ENCODE assay signal across 1 cellular context in genomic region chr7:44885394-44886317, GRCh38.
TF ChIP-seq lines count a peak whose summit lies in the region.

Gene PURB, minus strand, starts transcription at chr7:44885530. Its CDS starts 182 bp downstream, at chr7:44885348.

TF ChIP-seq in K562, 482 proteins besides CTCF, POLR2A, EP300 and RAD21 (continued from another document and continues in another):
- no peak for TF ChIP-seq SNAPC5 (CRISPR knock-in tag; IDR thresholded peaks at IDR 0.05)
- no peak for TF ChIP-seq COPS2 (conservative IDR thresholded peaks at IDR 0.05)
- peak; percentile 10; the same call in 1 of the 2 replicates for TF ChIP-seq MYNN (IDR thresholded peaks at IDR 0.05)
- TF ChIP-seq MYNN (CRISPR knock-in tag; IDR thresholded peaks at IDR 0.05) = no peak
- TF ChIP-seq HMBOX1 (IDR thresholded peaks at IDR 0.05) = no peak
- no peak for TF ChIP-seq TSHZ1 (CRISPR knock-in tag; IDR thresholded peaks at IDR 0.05)
- TF ChIP-seq NFE2L1 (tag; IDR thresholded peaks at IDR 0.05; ENCODE audit: borderline replicate concordance, low read depth) = no peak
- no peak for TF ChIP-seq NCOA6 (IDR thresholded peaks at IDR 0.05)
- peak; percentile 17 for TF ChIP-seq SETDB1 (IDR thresholded peaks at IDR 0.05; ENCODE audit: low read length)
- peak; percentile 89 for TF ChIP-seq EP400 (IDR thresholded peaks at IDR 0.05)
- TF ChIP-seq EHMT2 (IDR thresholded peaks at IDR 0.05) = no peak
- TF ChIP-seq RFX5 (IDR thresholded peaks at IDR 0.05; ENCODE audit: low read depth, low read length) = 0 out of 2 replicates have a peak, but pooled peaks have one; percentile 42
- TF ChIP-seq PTTG1 (tag; IDR thresholded peaks at IDR 0.05; ENCODE audit: low read depth) = no peak
- no peak for TF ChIP-seq CHAMP1 (IDR thresholded peaks at IDR 0.05)
- no peak for TF ChIP-seq MYBL2 (IDR thresholded peaks at IDR 0.05; ENCODE audit: low read depth)
- TF ChIP-seq MYBL2 (CRISPR knock-in tag; IDR thresholded peaks at IDR 0.05; ENCODE audit: borderline replicate concordance) = no peak
- TF ChIP-seq ELK3 (CRISPR knock-in tag; IDR thresholded peaks at IDR 0.05) = no peak
- no peak; a peak in 2 of 4 replicates for TF ChIP-seq ARNT (IDR thresholded peaks at IDR 0.05)
- peak; percentile 60 for TF ChIP-seq GATAD2B (IDR thresholded peaks at IDR 0.05; ENCODE audit: borderline replicate concordance)
- peak; percentile 80 for TF ChIP-seq ETS1 (conservative IDR thresholded peaks at IDR 0.05; ENCODE audit: control insufficient read depth, low read depth, low read length)
- no peak for TF ChIP-seq ZNF583 (CRISPR knock-in tag; IDR thresholded peaks at IDR 0.05)
- TF ChIP-seq MED1 (CRISPR knock-in tag; IDR thresholded peaks at IDR 0.05; ENCODE audit: borderline replicate concordance) = no peak
- no peak for TF ChIP-seq BMI1 (IDR thresholded peaks at IDR 0.05; ENCODE audit: low read length)
- no peak for TF ChIP-seq RREB1 (CRISPR knock-in tag; IDR thresholded peaks at IDR 0.05)
- TF ChIP-seq ESRRB (CRISPR knock-in tag; IDR thresholded peaks at IDR 0.05; ENCODE audit: borderline replicate concordance) = no peak
- no peak for TF ChIP-seq ZNF444 (CRISPR knock-in tag; IDR thresholded peaks at IDR 0.05)
- peak; percentile 73; the same call in 1 of the 2 replicates for TF ChIP-seq MBD2 (IDR thresholded peaks at IDR 0.05; ENCODE audit: borderline replicate concordance, low read depth)
- peak; percentile 91 for TF ChIP-seq TBP (optimal IDR thresholded peaks at IDR 0.05; ENCODE audit: low read depth, low read length)
- TF ChIP-seq ZBTB1 (CRISPR knock-in tag; IDR thresholded peaks at IDR 0.05; ENCODE audit: borderline replicate concordance, low read depth) = no peak; the same call in 1 of the 2 replicates
- no peak for TF ChIP-seq SIRT6 (IDR thresholded peaks at IDR 0.05; ENCODE audit: low read depth, low read length)
- TF ChIP-seq RAD51 (IDR thresholded peaks at IDR 0.05; ENCODE audit: borderline replicate concordance, low read depth) = 0 out of 2 replicates have a peak, but pooled peaks have one; percentile 9
- TF ChIP-seq CEBPZ (IDR thresholded peaks at IDR 0.05; ENCODE audit: borderline replicate concordance, low read depth, low read length) = 0 out of 2 replicates have a peak, but pooled peaks have one; percentile 17
- no peak; the same call in 1 of the 2 replicates for TF ChIP-seq E2F4 (CRISPR knock-in tag; IDR thresholded peaks at IDR 0.05; ENCODE audit: low read depth)
- peak; percentile 92 for TF ChIP-seq GTF2E2 (tag; IDR thresholded peaks at IDR 0.05)
- no peak for TF ChIP-seq ZNF507 (tag; conservative IDR thresholded peaks at IDR 0.05)
- no peak for TF ChIP-seq PURB (CRISPR knock-in tag; IDR thresholded peaks at IDR 0.05; ENCODE audit: low read depth)
- TF ChIP-seq NR1H2 (CRISPR knock-in tag; IDR thresholded peaks at IDR 0.05) = no peak
- no peak for TF ChIP-seq U2AF2 (optimal IDR thresholded peaks at IDR 0.05; ENCODE audit: low read depth, low read length)
- TF ChIP-seq ZNF175 (CRISPR knock-in tag; IDR thresholded peaks at IDR 0.05; ENCODE audit: low read depth) = no peak; the same call in 1 of the 2 replicates
- no peak for TF ChIP-seq FOXM1 (IDR thresholded peaks at IDR 0.05; ENCODE audit: low read depth)
- peak; percentile 55; the same call in 1 of the 2 replicates for TF ChIP-seq FOXM1 (CRISPR knock-in tag; IDR thresholded peaks at IDR 0.05; ENCODE audit: low read depth)
- no peak for TF ChIP-seq PCBP1 (IDR thresholded peaks at IDR 0.05; ENCODE audit: low read depth, low read length, poor library complexity, severe bottlenecking)
